ENCODE assay signal across 16 cellular contexts in genomic region chr6:1473598-1473997, GRCh38.
DNase-seq lines count a peak whose midpoint lies in the region; ATAC-seq, FAIRE-seq and TF ChIP-seq lines count a peak whose summit lies in the region.
"Had no signal": no experiment of that assay in that cellular context is flagged by ENCODE, and none has a peak within 500 bp of the region (broad histone marks: within the 10 kb centered on the region; RNA-seq: fewer than 3 reads in every experiment).

No MANE protein-coding gene starts in this region.

- H3K9me2 ChIP-seq in GM23248 (ENCODE audit: insufficient read depth): no peaks in the 10 kb centered on the region

- H3K14ac ChIP-seq in neuronal stem cell (ENCODE audit: low read length): no peak overlapping the region

- in situ Hi-C loops in GM23248 (cut with MboI): no loop called here

- TF ChIP-seq POLR2A in A549 (IDR thresholded peaks at IDR 0.05; ENCODE audit: low read length): no peak

- no peaks in the 10 kb centered on the region for H3F3A ChIP-seq in GM23248 (ENCODE audit: insufficient read depth)

- no peak for FAIRE-seq in A549 (lab: Jason Lieb, UNC)
- FAIRE-seq in astrocyte (lab: Jason Lieb, UNC): no peak
- FAIRE-seq: GM18507, HTR-8/SVneo had no signal

- H3K4me3 Mint-ChIP-seq in astrocyte (ENCODE audit: unreplicated experiment): no peak overlapping the region
- H3K4me3 Mint-ChIP-seq: B cell; CD14-positive monocyte; CD8-positive, alpha-beta memory T cell had no signal

- H3K27me3 ChIP-seq in GM23248 (replicated peaks; ENCODE audit: insufficient read depth) (no peaks in the 10 kb centered on the region), astrocyte (ENCODE audit: insufficient read depth, low read length) (no peaks in the 10 kb centered on the region), neuronal stem cell (ENCODE audit: control insufficient read depth in 3 of 3, insufficient read depth in 3 of 3, low read depth in 1 of 3, low read length in 3 of 3) (no peaks in the 10 kb centered on the region)

- ATAC-seq in A549 (no peak), HG03108 (IDR thresholded peaks at IDR 0.05; ENCODE audit: unreplicated experiment) (no peak)

- DNase-seq in A549 (ENCODE audit: low read depth in 1 of 2, low spot score in 1 of 2) (no peak), GM23248 (no peak), astrocyte (ENCODE audit: low read depth) (no peak), neuronal stem cell (ENCODE audit: low spot score) (no peak), NCI-H446 (lab: John Stamatoyannopoulos, UW) (no peak), GDM1 (lab: John Stamatoyannopoulos, UW) (no peak)
- DNase-seq: Caco-2; CD8-positive, alpha-beta memory T cell; GOT3; KG1 had no signal

- H3K4me3 ChIP-seq in A549 (no peak overlapping the region), GM23248 (no peak overlapping the region), astrocyte (ENCODE audit: insufficient read depth, low read depth, low read length) (no peak overlapping the region), neuronal stem cell (ENCODE audit: low read length in 2 of 2) (no peak overlapping the region)
- H3K4me3 ChIP-seq: HAP-1 had no signal

- POLR2A ChIA-PET in A549 (lab: Yijun Ruan, JAX): no interaction called here

- no peak overlapping the region for H2BK12ac ChIP-seq in neuronal stem cell (ENCODE audit: low read length)

- H3K9me3 Mint-ChIP-seq in astrocyte (ENCODE audit: unreplicated experiment): peaks cover 4% of the 10 kb centered on the region
- H3K9me3 Mint-ChIP-seq: CD8-positive, alpha-beta memory T cell had no signal

- peak overlapping the region; percentile 51; the same call in 1 of the 2 replicates for H2AFZ ChIP-seq in GM23248
- no peak overlapping the region for H2AFZ ChIP-seq in astrocyte (ENCODE audit: low read depth, low read length)
- H2AFZ ChIP-seq in neuronal stem cell (ENCODE audit: low read length): peak overlapping the region; percentile 38

- H2BK120ac ChIP-seq in neuronal stem cell (ENCODE audit: low read depth, low read length): no peak overlapping the region

- no peaks in the 10 kb centered on the region for H4K20me1 ChIP-seq in GM23248 (ENCODE audit: insufficient read depth)
- no peaks in the 10 kb centered on the region for H4K20me1 ChIP-seq in astrocyte (ENCODE audit: insufficient read depth, low read length)

- H4K8ac ChIP-seq in neuronal stem cell (ENCODE audit: low read depth, low read length): no peak overlapping the region

- no peak overlapping the region for H4K91ac ChIP-seq in neuronal stem cell (ENCODE audit: low read depth, low read length, poor library complexity)

- H3K27me3 Mint-ChIP-seq in astrocyte (ENCODE audit: low read depth, unreplicated experiment): no peaks in the 10 kb centered on the region

- no peak for TF ChIP-seq RAD21 in A549 (conservative IDR thresholded peaks at IDR 0.05 in 1 of 2, IDR thresholded peaks at IDR 0.05 in 1 of 2)

- no peaks in the 10 kb centered on the region for H3K79me1 ChIP-seq in neuronal stem cell (ENCODE audit: low read depth, low read length)

- peaks cover 20% of the 10 kb centered on the region for H3K4me1 ChIP-seq in A549
- peaks cover 7% of the 10 kb centered on the region; the same call in 1 of the 2 replicates for H3K4me1 ChIP-seq in GM23248 (ENCODE audit: insufficient read depth)
- no peaks in the 10 kb centered on the region for H3K4me1 ChIP-seq in astrocyte (ENCODE audit: insufficient read depth, low read length)
- peaks cover 0 to 4% of the 10 kb centered on the region in 2 donors for H3K4me1 ChIP-seq in neuronal stem cell (ENCODE audit: control insufficient read depth in 2 of 2, insufficient read depth in 1 of 2, low read depth in 1 of 2, low read length in 2 of 2)
- H3K4me1 ChIP-seq: Caco-2, HAP-1 had no signal

- H3K4ac ChIP-seq in neuronal stem cell (ENCODE audit: low read length): no peak overlapping the region

- H3K27ac Mint-ChIP-seq in astrocyte (ENCODE audit: unreplicated experiment): peak overlapping the region; percentile 90
- H3K27ac Mint-ChIP-seq: B cell had no signal

- no peaks in the 10 kb centered on the region for H3K79me2 ChIP-seq in GM23248 (ENCODE audit: insufficient read depth)
- H3K79me2 ChIP-seq in astrocyte (ENCODE audit: insufficient read depth, low read length): no peaks in the 10 kb centered on the region

- H2AK5ac ChIP-seq in neuronal stem cell (ENCODE audit: low read depth, low read length): no peak overlapping the region

- H3K4me1 Mint-ChIP-seq in astrocyte (ENCODE audit: low read depth, unreplicated experiment): peaks cover 19% of the 10 kb centered on the region
- H3K4me1 Mint-ChIP-seq: CD14-positive monocyte; CD8-positive, alpha-beta memory T cell had no signal

- H3K27ac ChIP-seq in A549 (peak overlapping the region in 1 of 2 experiments; percentile 58; a peak in 2 of 6 replicates), GM23248 (no peak overlapping the region), astrocyte (ENCODE audit: low read depth, low read length) (no peak overlapping the region), neuronal stem cell (replicated peaks; ENCODE audit: low read length) (no peak overlapping the region)

- no peak for TF ChIP-seq EP300 in A549 (IDR thresholded peaks at IDR 0.05)

- H3K36me3 ChIP-seq in GM23248 (ENCODE audit: low read depth): no peaks in the 10 kb centered on the region
- no peaks in the 10 kb centered on the region for H3K36me3 ChIP-seq in astrocyte (ENCODE audit: insufficient read depth, low read length)
- peaks cover 0 to 1% of the 10 kb centered on the region in 2 donors for H3K36me3 ChIP-seq in neuronal stem cell (replicated peaks in 1 of 2; ENCODE audit: control insufficient read depth in 2 of 2, insufficient read depth in 2 of 2, low read length in 2 of 2)
- H3K36me3 ChIP-seq: HAP-1 had no signal

- H3K9ac ChIP-seq in GM23248 (no peak overlapping the region), astrocyte (ENCODE audit: low read length) (no peak overlapping the region), neuronal stem cell (ENCODE audit: low read depth, low read length, poor library complexity) (no peak overlapping the region)

- no peak overlapping the region for H2BK15ac ChIP-seq in neuronal stem cell (ENCODE audit: low read length)

- no peak overlapping the region for H3K23ac ChIP-seq in neuronal stem cell (ENCODE audit: low read depth, low read length, poor library complexity)

- H3K18ac ChIP-seq in neuronal stem cell (ENCODE audit: low read length): no peak overlapping the region

- CTCF ChIA-PET in A549 (lab: Yijun Ruan, JAX): interaction anchor here (2.0 kb wide), 1 partner anchor 37 kb away, joined by 7 read pairs; no protein-coding TSS in a partner anchor

- no peak overlapping the region for H2BK5ac ChIP-seq in neuronal stem cell (ENCODE audit: low read length)

- H3K4me2 ChIP-seq in A549 (no peak overlapping the region), GM23248 (ENCODE audit: unreplicated experiment) (no peak overlapping the region), astrocyte (ENCODE audit: low read length) (no peak overlapping the region), neuronal stem cell (ENCODE audit: insufficient read depth, low read length, poor library complexity, severe bottlenecking) (no peak overlapping the region)

- 67% methylated on average over 1 of the region's 1 CpG for WGBS in A549 (ENCODE audit: missing lambda C conversion rate)
- WGBS in GM23248 (ENCODE audit: low coverage in 1 of 2, low lambda C conversion rate in 2 of 2, missing lambda C conversion rate in 2 of 2), 2 experiments: 89 to 90% methylated on average over 1 of the region's 1 CpG
- WGBS in neuronal stem cell (ENCODE audit: extremely low coverage in 2 of 2, insufficient read length in 2 of 2, insufficient replicate concordance in 1 of 2), 2 donors: no CpG with 5 or more reads among the region's 1 CpG

- H3K36me3 Mint-ChIP-seq in astrocyte (ENCODE audit: low read depth, unreplicated experiment): no peaks in the 10 kb centered on the region
- H3K36me3 Mint-ChIP-seq: CD14-positive monocyte; CD8-positive, alpha-beta memory T cell had no signal

- H3K9me3 ChIP-seq in A549 (no peaks in the 10 kb centered on the region), GM23248 (ENCODE audit: low read depth) (no peaks in the 10 kb centered on the region), astrocyte (ENCODE audit: insufficient read depth, low read depth, low read length) (no peaks in the 10 kb centered on the region), neuronal stem cell (replicated peaks in 1 of 2; ENCODE audit: control insufficient read depth in 2 of 2, insufficient read depth in 1 of 2, low read depth in 1 of 2, low read length in 2 of 2) (peaks cover 0 to 2% of the 10 kb centered on the region in 2 donors)
- H3K9me3 ChIP-seq: Caco-2, HAP-1 had no signal

- TF ChIP-seq CTCF in A549 (IDR thresholded peaks at IDR 0.05) (no peak), astrocyte (IDR thresholded peaks at IDR 0.05; ENCODE audit: insufficient read depth, low read depth, low read length) (no peak)

TF ChIP-seq in A549, 52 proteins besides CTCF, POLR2A, EP300 and RAD21:
- TF ChIP-seq CEBPB (IDR thresholded peaks at IDR 0.05): peak; percentile 41 to 49; a peak in 2 of 4 replicates
- no peak for TF ChIP-seq NFE2L2 (conservative IDR thresholded peaks at IDR 0.05; ENCODE audit: low read length)
